Comparison of ENCODE assay signal across 11 cellular contexts in the genomic region with DNA sequence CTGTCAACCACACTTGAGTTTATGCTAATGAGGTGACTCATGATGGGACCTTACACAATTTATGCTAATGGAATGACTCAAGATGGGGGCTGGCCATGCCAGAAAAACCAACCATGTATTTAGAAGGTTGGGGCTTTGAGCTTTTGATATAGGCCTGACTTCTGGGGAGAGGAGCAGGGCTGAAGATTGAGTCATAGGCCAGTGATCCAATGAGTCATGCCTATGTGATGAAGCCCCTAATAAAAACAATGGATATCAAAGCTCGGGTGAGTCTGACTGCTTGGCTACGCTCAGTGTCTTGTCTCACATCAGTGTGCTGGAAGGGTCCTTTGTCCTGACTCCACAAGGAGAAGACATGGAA. TPM values are rescaled to one million over a fixed set of nuclear protein-coding genes. Genes with fewer than 3 reads are reported as not detected.
DNase-seq lines count a peak whose midpoint lies in the region; TF ChIP-seq lines count a peak whose summit lies in the region.
"Had no signal": no experiment of that assay in that cellular context is flagged by ENCODE, and none has a peak within 500 bp of the region (broad histone marks: within the 10 kb centered on the region; RNA-seq: fewer than 3 reads in every experiment).

No MANE protein-coding gene starts in this region.

- H3K4me3 ChIP-seq in BJ (ENCODE audit: low read depth, low read length) (no peak overlapping the region), astrocyte of the spinal cord (ENCODE audit: low read depth, low read length) (no peak overlapping the region), PC-9 (no peak overlapping the region)

- CTCF ChIA-PET in BJ (lab: Yijun Ruan, JAX), result interaction anchor here (0.8 kb wide), 1 partner anchor 408 kb away, joined by 3 read pairs; no protein-coding TSS in a partner anchor
- CTCF ChIA-PET in PC-9 (lab: Charles Lee), result no interaction called here

- no peak overlapping the region for H3K27ac ChIP-seq in PC-9

- H3K36me3 ChIP-seq in BJ (ENCODE audit: control insufficient read depth, insufficient read depth, low read length) (no peaks in the 10 kb centered on the region), PC-9 (ENCODE audit: low read depth) (no peaks in the 10 kb centered on the region)

- no peak overlapping the region for H3K27ac Mint-ChIP-seq in HFFc6

- H3K9me3 ChIP-seq in PC-9 (ENCODE audit: insufficient read depth, low read depth), result no peaks in the 10 kb centered on the region

- peak; percentile 16 for DNase-seq in BJ (ENCODE audit: low read depth)
- peak; percentile 71 for DNase-seq in HFFc6
- DNase-seq in astrocyte of the spinal cord (ENCODE audit: low read depth, low spot score), result peak; percentile 52
- DNase-seq in kidney glomerular epithelial cell (lab: John Stamatoyannopoulos, UW), result peak; percentile 13
- DNase-seq in NCI-H526 treated with DMSO at 0.1 percent for 48 hours (lab: John Stamatoyannopoulos, UW), result no peak
- no peak for DNase-seq in posterior vena cava (ENCODE audit: low spot score)
- no peak for DNase-seq in hypothalamus (lab: John Stamatoyannopoulos, UW)
- no peak for DNase-seq in PC-9
- DNase-seq: NCI-H1092, nephron progenitor cell had no signal

- H3K4me1 Mint-ChIP-seq in HFFc6 (ENCODE audit: low read depth), result peaks cover 5% of the 10 kb centered on the region; the same call in 1 of the 2 replicates

- no TSS peak for BruUV-seq in PC-9 (replicated peaks; lab: Mats Ljungman, UMichigan)

- H3K36me3 Mint-ChIP-seq in HFFc6 (ENCODE audit: low read depth), result 0 out of 2 replicates have a peak, but pooled peaks cover 5% of the 10 kb centered on the region

- H3K79me2 ChIP-seq in PC-9 (ENCODE audit: low read depth), result no peaks in the 10 kb centered on the region

- POLR2A ChIA-PET in BJ (lab: Charles Lee), result no interaction called here
- POLR2A ChIA-PET in PC-9 (lab: Charles Lee; ENCODE audit: unreplicated experiment), result no interaction called here

- no peaks in the 10 kb centered on the region for H4K20me1 ChIP-seq in PC-9 (ENCODE audit: insufficient read depth)

- peaks cover 17% of the 10 kb centered on the region for H3K9me3 Mint-ChIP-seq in HFFc6

- H3K4me3 Mint-ChIP-seq in HFFc6, result no peak overlapping the region
- H3K4me3 Mint-ChIP-seq: nephron progenitor cell had no signal

- H3K27me3 ChIP-seq in BJ (ENCODE audit: control insufficient read depth, insufficient read depth, low read length), result no peaks in the 10 kb centered on the region
- H3K27me3 ChIP-seq in PC-9 (ENCODE audit: insufficient read depth, low read depth), result peaks cover 51% of the 10 kb centered on the region

- TF ChIP-seq CTCF in BJ (IDR thresholded peaks at IDR 0.05; ENCODE audit: insufficient read depth, low read depth, low read length) (no peak), HFFc6 (IDR thresholded peaks at IDR 0.05) (no peak), astrocyte of the spinal cord (IDR thresholded peaks at IDR 0.05; ENCODE audit: low read depth, low read length) (no peak), PC-9 (conservative IDR thresholded peaks at IDR 0.05) (no peak)

- no peak overlapping the region for H2AFZ ChIP-seq in PC-9

- no peaks in the 10 kb centered on the region for H3K4me1 ChIP-seq in PC-9 (replicated peaks; ENCODE audit: insufficient read depth)

- in situ Hi-C loops in astrocyte of the spinal cord (cut with HindIII; ENCODE audit: low sequenced_read_pairs), result no loop called here

- H3K4me2 ChIP-seq in PC-9, result no peak overlapping the region

- H3F3A ChIP-seq in PC-9 (ENCODE audit: insufficient read depth, low read depth), result no peaks in the 10 kb centered on the region

- intact Hi-C loops in posterior vena cava (cut with DNase I), result no loop called here
- intact Hi-C loops in PC-9 (cut with micrococcal nuclease; ENCODE audit: unreplicated experiment), result no loop called here

- H3K27me3 Mint-ChIP-seq in HFFc6 (ENCODE audit: insufficient read depth), result peaks cover 17% of the 10 kb centered on the region

- no peaks in the 10 kb centered on the region for H3K9me2 ChIP-seq in PC-9 (ENCODE audit: insufficient read depth)

RNA-seq across cellular contexts. Expression of gene MFSD6L, which starts 7.3 kb away (rescaled TPM):
- polyA plus RNA-seq in BJ (2011; rRNA removed), result not detected in 2 replicates
- polyA minus RNA-seq in BJ (2011; rRNA and poly(A)+ RNA removed), result not detected in 2 replicates
- total RNA-seq in HFFc6 (2021; fragmentation: NEBNext Ultra II Directional; extraction: Animal tissue kit (Norgen Biotek cat#: 25700)), result not detected
- total RNA-seq in posterior vena cava, result under 1 TPM in 1 of 2 donors, not detected in 1; 0.19 TPM
- not detected in 2 replicates for total RNA-seq in PC-9 (2021)
- total RNA-seq: dermis microvascular lymphatic vessel endothelial cell had no signal

RNA-seq across cellular contexts. Expression of gene SPDYE4, which starts 33.5 kb away (rescaled TPM):
- polyA plus RNA-seq in BJ (2011; rRNA removed), result not detected in 2 replicates
- not detected in 2 replicates for polyA minus RNA-seq in BJ (2011; rRNA and poly(A)+ RNA removed)
- not detected for total RNA-seq in HFFc6 (2021; fragmentation: NEBNext Ultra II Directional; extraction: Animal tissue kit (Norgen Biotek cat#: 25700))
- total RNA-seq in posterior vena cava (not detected), PC-9 (2021) (not detected in 2 replicates)
- total RNA-seq: dermis microvascular lymphatic vessel endothelial cell had no signal

RNA-seq across cellular contexts. Expression of gene CCDC42, which starts 47.3 kb away (rescaled TPM):
- not detected in 2 replicates for polyA plus RNA-seq in BJ (2011; rRNA removed)
- polyA minus RNA-seq in BJ (2011; rRNA and poly(A)+ RNA removed), result not detected in 2 replicates
- not detected for total RNA-seq in HFFc6 (2021; fragmentation: NEBNext Ultra II Directional; extraction: Animal tissue kit (Norgen Biotek cat#: 25700))
- total RNA-seq in posterior vena cava (not detected), PC-9 (2021) (not detected in 2 replicates)
- total RNA-seq: dermis microvascular lymphatic vessel endothelial cell had no signal

Comparison
In these comparisons a context has a peak if more than half of its experiments do, and no peak if none do; other contexts are left out.
1. DNase-seq: peak in BJ (single experiment), HFFc6 (single experiment), astrocyte of the spinal cord (single experiment) and kidney glomerular epithelial cell (single experiment); none in NCI-H526 treated with DMSO at 0.1 percent for 48 hours (single experiment), posterior vena cava (single experiment), hypothalamus (0 of 51) and PC-9 (0 of 2).